In the genomic region with DNA sequence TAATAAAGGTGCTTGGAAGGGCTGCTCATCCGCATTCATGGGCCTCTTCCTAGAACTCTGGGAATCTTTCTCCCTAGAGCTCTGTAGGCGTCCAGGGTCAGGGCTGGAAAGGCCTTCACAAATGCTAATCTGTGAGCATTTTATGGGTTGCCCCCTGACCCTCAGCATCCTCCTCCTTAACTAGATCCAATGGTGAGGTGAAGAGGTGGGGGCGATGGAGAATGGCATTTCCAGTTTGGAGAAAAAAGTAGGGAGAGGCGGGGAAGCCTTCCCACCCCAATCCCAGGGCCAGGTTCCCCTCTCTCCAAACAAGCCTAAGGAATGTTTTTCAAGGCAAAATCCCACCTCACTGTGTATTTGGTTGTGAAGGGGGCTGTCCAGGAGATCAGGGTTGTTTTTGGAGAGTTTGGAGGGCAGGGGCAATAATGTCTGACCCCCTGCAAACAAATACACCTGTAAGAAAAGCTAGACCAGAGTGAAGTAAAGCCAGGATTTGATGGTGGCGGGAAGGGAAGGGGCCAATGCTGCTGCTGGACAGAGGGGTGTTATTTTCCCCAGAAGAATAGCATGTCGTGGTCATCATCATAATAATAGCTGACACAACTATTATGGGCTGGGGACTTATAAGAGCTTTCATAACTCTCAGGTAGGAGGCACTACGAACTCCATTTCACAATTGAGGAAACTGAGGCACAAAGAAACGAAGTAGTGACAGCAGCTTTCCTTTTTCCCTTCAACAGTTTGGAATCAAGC, we compare ENCODE assay signal across 14 cellular contexts. TPM values are rescaled to one million over a fixed set of nuclear protein-coding genes. Genes with fewer than 3 reads are reported as not detected.
A peak's percentile ranks its signal among the peaks of the same experiment; 100 is the strongest.
DNase-seq lines count a peak whose midpoint lies in the region; FAIRE-seq and TF ChIP-seq lines count a peak whose summit lies in the region.
"Had no signal": no experiment of that assay in that cellular context is flagged by ENCODE, and none has a peak within 500 bp of the region (broad histone marks: within the 10 kb centered on the region; RNA-seq: fewer than 3 reads in every experiment).

No MANE protein-coding gene starts in this region.

- H3K27me3 ChIP-seq in astrocyte (ENCODE audit: insufficient read depth, low read length) (peaks cover 32% of the 10 kb centered on the region), liver (ENCODE audit: control insufficient read depth in 4 of 4, insufficient read depth in 4 of 4, low read length in 3 of 4) (peaks cover 0 to 3% (median 2%) of the 10 kb centered on the region in 4 donors), skeletal muscle tissue (ENCODE audit: control insufficient read depth in 3 of 3, insufficient read depth in 3 of 3, low read length in 3 of 3) (peaks cover 14 to 35% (median 30%) of the 10 kb centered on the region in 3 donors)

- H3K36me3 ChIP-seq in astrocyte (ENCODE audit: insufficient read depth, low read length) (no peaks in the 10 kb centered on the region), liver (ENCODE audit: control insufficient read depth in 4 of 4, insufficient read depth in 3 of 4, low read depth in 1 of 4, low read length in 3 of 4) (peaks cover 0 to 2% (median 0%) of the 10 kb centered on the region in 4 donors), skeletal muscle tissue (ENCODE audit: control insufficient read depth in 3 of 3, insufficient read depth in 3 of 3, low read length in 3 of 3) (no peaks in the 10 kb centered on the region)
- H3K36me3 ChIP-seq: gastroesophageal sphincter, Peyer's patch, sigmoid colon, upper lobe of right lung had no signal

- peak overlapping the region; percentile 83 for H3K4me2 ChIP-seq in astrocyte (ENCODE audit: low read length)

- H3K27ac Mint-ChIP-seq in activated CD4-positive, alpha-beta T cell treated with anti-CD3 and anti-CD28 coated beads, Interleukin-2, amount 10 ng/mL, durations not matched to agents 24 days and 14 days, result no peak overlapping the region
- no peak overlapping the region for H3K27ac Mint-ChIP-seq in astrocyte (ENCODE audit: unreplicated experiment)

- H3K9me3 Mint-ChIP-seq in activated CD4-positive, alpha-beta T cell treated with anti-CD3 and anti-CD28 coated beads, Interleukin-2, amount 10 ng/mL, durations not matched to agents 24 days and 14 days, result no peaks in the 10 kb centered on the region
- no peaks in the 10 kb centered on the region for H3K9me3 Mint-ChIP-seq in astrocyte (ENCODE audit: unreplicated experiment)

- no peaks in the 10 kb centered on the region for H3K4me1 ChIP-seq in astrocyte (ENCODE audit: insufficient read depth, low read length)
- peaks cover 22 to 51% (median 35%) of the 10 kb centered on the region in 4 donors for H3K4me1 ChIP-seq in liver (ENCODE audit: control insufficient read depth in 4 of 4, insufficient read depth in 4 of 4, low read length in 3 of 4)
- peaks cover 31 to 38% (median 36%) of the 10 kb centered on the region in 3 donors for H3K4me1 ChIP-seq in skeletal muscle tissue (ENCODE audit: control insufficient read depth in 3 of 3, insufficient read depth in 3 of 3, low read length in 3 of 3)

- no peak for FAIRE-seq in astrocyte (lab: Jason Lieb, UNC)
- FAIRE-seq: A204.1 had no signal

- in situ Hi-C loops in GM13976 (cut with MboI; ENCODE audit: low sequenced_read_pairs, unreplicated experiment), result no loop called here

- TF ChIP-seq CTCF in astrocyte (IDR thresholded peaks at IDR 0.05; ENCODE audit: insufficient read depth, low read depth, low read length), result no peak
- no peak for TF ChIP-seq CTCF in liver (IDR thresholded peaks at IDR 0.05; ENCODE audit: low read depth, low read length, missing input control)
- TF ChIP-seq CTCF in GM13976 (IDR thresholded peaks at IDR 0.05; ENCODE audit: borderline replicate concordance, control extremely low read depth, extremely low read depth, insufficient read depth, missing control alignments), result no peak

- DNase-seq in activated CD4-positive, alpha-beta T cell treated with anti-CD3 and anti-CD28 coated beads, Interleukin-2, amount 10 ng/mL, durations not matched to agents 24 days and 14 days, result no peak
- no peak for DNase-seq in activated CD4-positive, alpha-beta T cell treated with anti-CD3 and anti-CD28 coated beads, Interleukin-2, amount 50 U/mL, for 48 hours
- DNase-seq in astrocyte (ENCODE audit: low read depth) (no peak), GM13976 (ENCODE audit: low spot score) (no peak), germinal center (ENCODE audit: low spot score) (no peak)
- DNase-seq in activated CD4-positive, alpha-beta T cell treated with anti-CD3 and anti-CD28 coated beads, Interleukin-2, amount 50 U/mL, for 1 hour, result no peak
- DNase-seq: DND-41 had no signal

- H3K27ac ChIP-seq in astrocyte (ENCODE audit: low read depth, low read length), result no peak overlapping the region
- H3K27ac ChIP-seq in liver (ENCODE audit: low read depth in 1 of 2, low read length in 2 of 2), result no peak overlapping the region
- H3K27ac ChIP-seq in skeletal muscle tissue (ENCODE audit: low read depth, low read length), result no peak overlapping the region
- H3K27ac ChIP-seq: gastroesophageal sphincter, Peyer's patch, sigmoid colon, upper lobe of right lung had no signal

- H3K9ac ChIP-seq in astrocyte (ENCODE audit: low read length), result no peak overlapping the region
- H3K9ac ChIP-seq in liver (ENCODE audit: low read depth in 1 of 2, low read length in 2 of 2), result no peak overlapping the region
- H3K9ac ChIP-seq in skeletal muscle tissue (ENCODE audit: low read depth in 1 of 3, low read length in 3 of 3), result peak overlapping the region in 1 of 3 donors; percentile 50

- no peaks in the 10 kb centered on the region for H4K20me1 ChIP-seq in astrocyte (ENCODE audit: insufficient read depth, low read length)

- H3K36me3 Mint-ChIP-seq in activated CD4-positive, alpha-beta T cell treated with anti-CD3 and anti-CD28 coated beads, Interleukin-2, amount 10 ng/mL, durations not matched to agents 24 days and 14 days (ENCODE audit: low read depth), result no peaks in the 10 kb centered on the region
- H3K36me3 Mint-ChIP-seq in astrocyte (ENCODE audit: low read depth, unreplicated experiment), result no peaks in the 10 kb centered on the region

- 75% methylated on average over 8 of the region's 8 CpGs for WGBS in liver

- peak overlapping the region; percentile 19 for H3K4me3 Mint-ChIP-seq in activated CD4-positive, alpha-beta T cell treated with anti-CD3 and anti-CD28 coated beads, Interleukin-2, amount 10 ng/mL, durations not matched to agents 24 days and 14 days
- peak overlapping the region; percentile 11 for H3K4me3 Mint-ChIP-seq in astrocyte (ENCODE audit: unreplicated experiment)

- peaks cover 56% of the 10 kb centered on the region for H3K27me3 Mint-ChIP-seq in activated CD4-positive, alpha-beta T cell treated with anti-CD3 and anti-CD28 coated beads, Interleukin-2, amount 10 ng/mL, durations not matched to agents 24 days and 14 days
- H3K27me3 Mint-ChIP-seq in astrocyte (ENCODE audit: low read depth, unreplicated experiment), result peaks cover 27% of the 10 kb centered on the region

- TF ChIP-seq RAD21 in liver (IDR thresholded peaks at IDR 0.05), result no peak

- H3K9me3 ChIP-seq in astrocyte (ENCODE audit: insufficient read depth, low read depth, low read length) (no peaks in the 10 kb centered on the region), liver (ENCODE audit: control insufficient read depth in 4 of 4, low read length in 3 of 4) (no peaks in the 10 kb centered on the region), skeletal muscle tissue (ENCODE audit: control insufficient read depth in 3 of 3, low read length in 3 of 3) (no peaks in the 10 kb centered on the region)
- H3K9me3 ChIP-seq: gastroesophageal sphincter, Peyer's patch, sigmoid colon, upper lobe of right lung had no signal

- no peaks in the 10 kb centered on the region for H3K79me2 ChIP-seq in astrocyte (ENCODE audit: insufficient read depth, low read length)

- no peak overlapping the region for H3K4me3 ChIP-seq in astrocyte (ENCODE audit: insufficient read depth, low read depth, low read length)
- H3K4me3 ChIP-seq in liver (ENCODE audit: low read depth in 1 of 3, low read length in 3 of 3), result peak overlapping the region in 2 of 3 donors; percentile 42 to 50
- peak overlapping the region in 2 of 3 donors; percentile 58 to 71 for H3K4me3 ChIP-seq in skeletal muscle tissue (ENCODE audit: low read length in 3 of 3)

- intact Hi-C loops in activated CD4-positive, alpha-beta T cell treated with anti-CD3 and anti-CD28 coated beads, Interleukin-2, amount 10 ng/mL, durations not matched to agents 24 days and 14 days (cut with micrococcal nuclease), result loop anchor here (1.0 to 10.0 kb wide), 3 partner anchors 344 to 816 kb away; no protein-coding TSS in a partner anchor

- peaks cover 2% of the 10 kb centered on the region for H3K4me1 Mint-ChIP-seq in activated CD4-positive, alpha-beta T cell treated with anti-CD3 and anti-CD28 coated beads, Interleukin-2, amount 10 ng/mL, durations not matched to agents 24 days and 14 days
- H3K4me1 Mint-ChIP-seq in astrocyte (ENCODE audit: low read depth, unreplicated experiment), result no peaks in the 10 kb centered on the region

- peak overlapping the region; percentile 60 for H2AFZ ChIP-seq in astrocyte (ENCODE audit: low read depth, low read length)

TF ChIP-seq in liver, 16 proteins besides CTCF, POLR2A, EP300 and RAD21 (continues in another document):
- TF ChIP-seq RXRA (IDR thresholded peaks at IDR 0.05), result no peak
- no peak for TF ChIP-seq SP1 (IDR thresholded peaks at IDR 0.05)
- no peak for TF ChIP-seq FOXA1 (IDR thresholded peaks at IDR 0.05)
- no peak for TF ChIP-seq HNF4G (IDR thresholded peaks at IDR 0.05)
- TF ChIP-seq HNF4A (conservative IDR thresholded peaks at IDR 0.05), result no peak
- no peak for TF ChIP-seq TAF1 (conservative IDR thresholded peaks at IDR 0.05)
- TF ChIP-seq, protein P1, sequence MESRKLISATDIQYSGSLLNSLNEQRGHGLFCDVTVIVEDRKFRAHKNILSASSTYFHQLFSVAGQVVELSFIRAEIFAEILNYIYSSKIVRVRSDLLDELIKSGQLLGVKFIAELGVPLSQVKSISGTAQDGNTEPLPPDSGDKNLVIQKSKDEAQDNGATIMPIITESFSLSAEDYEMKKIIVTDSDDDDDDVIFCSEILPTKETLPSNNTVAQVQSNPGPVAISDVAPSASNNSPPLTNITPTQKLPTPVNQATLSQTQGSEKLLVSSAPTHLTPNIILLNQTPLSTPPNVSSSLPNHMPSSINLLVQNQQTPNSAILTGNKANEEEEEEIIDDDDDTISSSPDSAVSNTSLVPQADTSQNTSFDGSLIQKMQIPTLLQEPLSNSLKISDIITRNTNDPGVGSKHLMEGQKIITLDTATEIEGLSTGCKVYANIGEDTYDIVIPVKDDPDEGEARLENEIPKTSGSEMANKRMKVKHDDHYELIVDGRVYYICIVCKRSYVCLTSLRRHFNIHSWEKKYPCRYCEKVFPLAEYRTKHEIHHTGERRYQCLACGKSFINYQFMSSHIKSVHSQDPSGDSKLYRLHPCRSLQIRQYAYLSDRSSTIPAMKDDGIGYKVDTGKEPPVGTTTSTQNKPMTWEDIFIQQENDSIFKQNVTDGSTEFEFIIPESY (IDR thresholded peaks at IDR 0.05), result no peak
- no peak for TF ChIP-seq EGR1 (IDR thresholded peaks at IDR 0.05; ENCODE audit: low read depth in 2 of 2)

RNA-seq across cellular contexts. Expression of gene MYCN, which starts 1.4 kb away (rescaled TPM):
- 0.12 TPM in 1 of 2 replicates, not detected in the other for total RNA-seq in activated CD4-positive, alpha-beta T cell treated with anti-CD3 and anti-CD28 coated beads, Interleukin-2, amount 10 ng/mL, durations not matched to agents 24 days and 14 days
- total RNA-seq in astrocyte (2.1 and 2.6 TPM in 2 replicates), liver (1 to 10 TPM in 1 of 2 donors, not detected in 1; 1.3 TPM), skeletal muscle tissue (7.3 TPM)
- polyA plus RNA-seq in liver, result under 1 TPM in 1 of 2 donors, not detected in 1; 0.16 TPM
